Comparison of ENCODE assay signal across 18 cellular contexts in the genomic region with DNA sequence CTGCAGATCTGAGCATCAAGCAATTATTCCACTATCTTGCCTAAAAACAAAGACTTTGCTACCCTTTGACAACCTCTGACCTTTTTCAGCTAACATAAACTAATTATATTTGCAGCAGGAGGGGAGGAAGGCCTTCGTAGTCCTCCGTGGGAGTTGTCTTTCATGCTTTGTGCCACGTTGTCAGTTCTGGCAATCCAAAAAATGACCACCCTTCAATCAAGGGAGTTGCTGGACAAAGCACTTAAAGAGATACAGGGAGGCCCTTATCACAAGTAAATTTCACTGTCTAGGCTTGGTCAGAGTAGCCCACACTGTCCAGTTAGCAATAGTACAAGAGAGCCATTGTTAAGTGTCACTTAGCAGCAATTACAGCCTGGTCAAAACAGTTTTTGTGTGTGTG.
DNase-seq lines count a peak whose midpoint lies in the region; ATAC-seq and TF ChIP-seq lines count a peak whose summit lies in the region.
"Had no signal": no experiment of that assay in that cellular context is flagged by ENCODE, and none has a peak within 500 bp of the region (broad histone marks: within the 10 kb centered on the region; RNA-seq: fewer than 3 reads in every experiment).

No MANE protein-coding gene starts in this region.

- H3K4me1 ChIP-seq in ectodermal cell (ENCODE audit: control insufficient read depth, insufficient read depth, low read length) (peaks cover 24% of the 10 kb centered on the region), stomach (no peaks in the 10 kb centered on the region)
- H3K4me1 ChIP-seq in naive thymus-derived CD4-positive, alpha-beta T cell (ENCODE audit: control insufficient read depth in 2 of 2, insufficient read depth in 2 of 2, low read length in 2 of 2) = no peaks in the 10 kb centered on the region
- H3K4me1 ChIP-seq: Peyer's patch had no signal

- H3K27ac ChIP-seq in ectodermal cell (ENCODE audit: insufficient read depth, low read depth, low read length, poor library complexity, severe bottlenecking) (peak overlapping the region; percentile 61), stomach (no peak overlapping the region)
- H3K27ac ChIP-seq in naive thymus-derived CD4-positive, alpha-beta T cell (ENCODE audit: low read depth, low read length) = no peak overlapping the region
- H3K27ac ChIP-seq: Peyer's patch had no signal

- no peak overlapping the region for H3K4me3 Mint-ChIP-seq in glutamatergic neuron (ENCODE audit: unreplicated experiment)
- no peak overlapping the region for H3K4me3 Mint-ChIP-seq in activated CD4-positive, alpha-beta memory T cell treated with anti-CD3 and anti-CD28 coated beads for 36 hours
- no peak overlapping the region for H3K4me3 Mint-ChIP-seq in naive thymus-derived CD4-positive, alpha-beta T cell
- H3K4me3 Mint-ChIP-seq: B cell, CD14-positive monocyte, IgD-negative memory B cell had no signal

- no peak for TF ChIP-seq EP300 in stomach (IDR thresholded peaks at IDR 0.05)

- H3K36me3 Mint-ChIP-seq in glutamatergic neuron (ENCODE audit: unreplicated experiment) = no peaks in the 10 kb centered on the region
- no peaks in the 10 kb centered on the region for H3K36me3 Mint-ChIP-seq in activated CD4-positive, alpha-beta memory T cell treated with anti-CD3 and anti-CD28 coated beads for 36 hours
- H3K36me3 Mint-ChIP-seq in naive thymus-derived CD4-positive, alpha-beta T cell = peaks cover 0 to 6% (median 0%) of the 10 kb centered on the region in 5 donors
- H3K36me3 Mint-ChIP-seq: CD14-positive monocyte had no signal

- no peak for TF ChIP-seq CTCF in stomach (IDR thresholded peaks at IDR 0.05)
- no peak for TF ChIP-seq CTCF in glutamatergic neuron (IDR thresholded peaks at IDR 0.05; ENCODE audit: partially characterized antibody, unreplicated experiment)

- TF ChIP-seq POLR2A in stomach (IDR thresholded peaks at IDR 0.05) = no peak

- H3K27ac Mint-ChIP-seq in glutamatergic neuron (ENCODE audit: unreplicated experiment) = no peak overlapping the region
- no peak overlapping the region for H3K27ac Mint-ChIP-seq in activated CD4-positive, alpha-beta memory T cell treated with anti-CD3 and anti-CD28 coated beads for 36 hours
- H3K27ac Mint-ChIP-seq in naive thymus-derived CD4-positive, alpha-beta T cell = no peak overlapping the region
- H3K27ac Mint-ChIP-seq: B cell, CD14-positive monocyte, IgD-negative memory B cell had no signal

- POLR2A ChIA-PET in activated CD4-positive, alpha-beta memory T cell treated with anti-CD3 and anti-CD28 coated beads for 36 hours (lab: Charles Lee) = no interaction called here
- POLR2A ChIA-PET in naive thymus-derived CD4-positive, alpha-beta T cell (lab: Charles Lee) = no interaction called here

- no peaks in the 10 kb centered on the region for H3K36me3 ChIP-seq in ectodermal cell (ENCODE audit: control insufficient read depth, insufficient read depth, low read length)
- no peaks in the 10 kb centered on the region for H3K36me3 ChIP-seq in stomach
- H3K36me3 ChIP-seq in naive thymus-derived CD4-positive, alpha-beta T cell (ENCODE audit: control insufficient read depth in 2 of 3, insufficient read depth in 3 of 3, low read length in 3 of 3) = no peaks in the 10 kb centered on the region
- H3K36me3 ChIP-seq: Peyer's patch had no signal

- DNase-seq in Ammon's horn (ENCODE audit: low spot score) (peak; percentile 8), NCI-H146 (lab: John Stamatoyannopoulos, UW) (peak; percentile 93), pons (ENCODE audit: low spot score) (peak; percentile 59), stomach (no peak), glutamatergic neuron (no peak)
- no peak for DNase-seq in activated CD4-positive, alpha-beta memory T cell treated with anti-CD3 and anti-CD28 coated beads for 36 hours
- no peak for DNase-seq in naive thymus-derived CD4-positive, alpha-beta T cell
- DNase-seq: Karpas-422, MV-4-11, NCI-H1105 treated with DMSO at 0.1 percent for 48 hours, NCI-H187 treated with DMSO at 0.1 percent for 48 hours, NCI-H2107, NCI-H774, Peyer's patch had no signal

- no peaks in the 10 kb centered on the region for H3K9me3 Mint-ChIP-seq in glutamatergic neuron (ENCODE audit: unreplicated experiment)
- H3K9me3 Mint-ChIP-seq in activated CD4-positive, alpha-beta memory T cell treated with anti-CD3 and anti-CD28 coated beads for 36 hours = peaks cover 15% of the 10 kb centered on the region
- peaks cover 0 to 25% (median 8%) of the 10 kb centered on the region in 11 donors for H3K9me3 Mint-ChIP-seq in naive thymus-derived CD4-positive, alpha-beta T cell

- 0 to 12% methylated on average over 3 of the region's 3 CpGs for WGBS in ectodermal cell, 2 experiments
- WGBS in stomach, 5 donors = 17 to 42% (median 27%) methylated on average over 3 of the region's 3 CpGs

- peaks cover 2% of the 10 kb centered on the region for H3K4me1 Mint-ChIP-seq in glutamatergic neuron (ENCODE audit: low read depth, unreplicated experiment)
- no peaks in the 10 kb centered on the region for H3K4me1 Mint-ChIP-seq in activated CD4-positive, alpha-beta memory T cell treated with anti-CD3 and anti-CD28 coated beads for 36 hours (ENCODE audit: low read depth)
- no peaks in the 10 kb centered on the region for H3K4me1 Mint-ChIP-seq in naive thymus-derived CD4-positive, alpha-beta T cell
- H3K4me1 Mint-ChIP-seq: B cell, CD14-positive monocyte, IgD-negative memory B cell had no signal

- H3K4me3 ChIP-seq in ectodermal cell (ENCODE audit: insufficient read depth, low read depth, low read length) (no peak overlapping the region), stomach (no peak overlapping the region)
- H3K4me3 ChIP-seq in naive thymus-derived CD4-positive, alpha-beta T cell (ENCODE audit: low read length) = no peak overlapping the region
- H3K4me3 ChIP-seq: Peyer's patch had no signal

- no peak for ATAC-seq in naive thymus-derived CD4-positive, alpha-beta T cell

- H3K9me3 ChIP-seq in ectodermal cell (ENCODE audit: control insufficient read depth, low read length) (no peaks in the 10 kb centered on the region), stomach (no peaks in the 10 kb centered on the region)
- no peaks in the 10 kb centered on the region for H3K9me3 ChIP-seq in naive thymus-derived CD4-positive, alpha-beta T cell (ENCODE audit: control insufficient read depth in 2 of 3, low read length in 3 of 3)
- H3K9me3 ChIP-seq: Peyer's patch had no signal

- intact Hi-C loops in stomach (cut with DNase I; ENCODE audit: low total_unique reads) = no loop called here
- intact Hi-C loops in activated CD4-positive, alpha-beta memory T cell treated with anti-CD3 and anti-CD28 coated beads for 36 hours (cut with micrococcal nuclease) = no loop called here
- intact Hi-C loops in naive thymus-derived CD4-positive, alpha-beta T cell (cut with micrococcal nuclease) = no loop called here

- H3K27me3 ChIP-seq in ectodermal cell (ENCODE audit: control insufficient read depth, insufficient read depth, low read length, poor library complexity, severe bottlenecking) (no peaks in the 10 kb centered on the region), stomach (no peaks in the 10 kb centered on the region)
- H3K27me3 ChIP-seq in naive thymus-derived CD4-positive, alpha-beta T cell (ENCODE audit: control insufficient read depth in 2 of 2, insufficient read depth in 2 of 2, low read length in 2 of 2) = no peaks in the 10 kb centered on the region
- H3K27me3 ChIP-seq: Peyer's patch had no signal

- CTCF ChIA-PET in activated CD4-positive, alpha-beta memory T cell treated with anti-CD3 and anti-CD28 coated beads for 36 hours (lab: Charles Lee) = no interaction called here
- CTCF ChIA-PET in naive thymus-derived CD4-positive, alpha-beta T cell (lab: Charles Lee) = no interaction called here

- no peaks in the 10 kb centered on the region for H3K27me3 Mint-ChIP-seq in glutamatergic neuron (ENCODE audit: unreplicated experiment)
- no peaks in the 10 kb centered on the region for H3K27me3 Mint-ChIP-seq in activated CD4-positive, alpha-beta memory T cell treated with anti-CD3 and anti-CD28 coated beads for 36 hours
- peaks cover 0 to 5% (median 0%) of the 10 kb centered on the region in 5 donors for H3K27me3 Mint-ChIP-seq in naive thymus-derived CD4-positive, alpha-beta T cell
- H3K27me3 Mint-ChIP-seq: B cell, IgD-negative memory B cell had no signal

Comparison
In these comparisons a context has a peak if more than half of its experiments do, and no peak if none do; other contexts are left out.
1. DNase-seq: peak in Ammon's horn (single experiment), NCI-H146 (single experiment) and pons (single experiment); none in stomach (single experiment), glutamatergic neuron (single experiment), activated CD4-positive, alpha-beta memory T cell treated with anti-CD3 and anti-CD28 coated beads for 36 hours (single experiment) and naive thymus-derived CD4-positive, alpha-beta T cell (0 of 9).